Comparison of ENCODE assay signal across 1 cellular context in the genomic region with DNA sequence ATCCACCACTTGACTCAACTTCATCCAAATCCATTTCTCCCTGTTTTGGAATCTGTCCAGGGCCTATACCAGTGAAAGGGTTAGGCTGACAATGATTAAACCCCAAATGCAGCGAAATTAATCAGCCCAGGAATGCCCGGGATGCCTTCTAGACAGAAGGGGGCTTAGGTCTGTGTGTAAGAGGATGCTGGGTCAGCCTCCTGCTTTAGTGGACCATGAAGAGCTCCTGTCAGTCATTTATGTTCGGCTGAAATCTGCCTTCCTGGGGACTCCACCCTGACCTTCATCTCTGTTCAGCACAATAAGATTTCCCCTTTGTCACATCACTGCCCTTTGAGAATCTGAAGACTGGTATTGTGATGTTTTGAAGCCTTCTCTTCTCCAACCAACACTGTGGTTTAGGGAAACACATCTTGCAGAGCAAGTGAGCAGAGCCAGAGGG.
TF ChIP-seq lines count a peak whose summit lies in the region.

No MANE protein-coding gene starts in this region.

TF ChIP-seq in IMR-90, 13 proteins besides CTCF, POLR2A, EP300 and RAD21 (continued from another document):
- TF ChIP-seq MAZ (IDR thresholded peaks at IDR 0.05; ENCODE audit: borderline replicate concordance, low read depth, low read length) (no peak), CHD1 (IDR thresholded peaks at IDR 0.05; ENCODE audit: low read depth, low read length) (no peak), NFE2L2 (IDR thresholded peaks at IDR 0.05; ENCODE audit: low read depth, low read length) (no peak), MXI1 (IDR thresholded peaks at IDR 0.05; ENCODE audit: borderline replicate concordance, low read depth, low read length) (no peak), RCOR1 (IDR thresholded peaks at IDR 0.05; ENCODE audit: insufficient replicate concordance, low read length) (no peak)
- TF ChIP-seq, protein P1, sequence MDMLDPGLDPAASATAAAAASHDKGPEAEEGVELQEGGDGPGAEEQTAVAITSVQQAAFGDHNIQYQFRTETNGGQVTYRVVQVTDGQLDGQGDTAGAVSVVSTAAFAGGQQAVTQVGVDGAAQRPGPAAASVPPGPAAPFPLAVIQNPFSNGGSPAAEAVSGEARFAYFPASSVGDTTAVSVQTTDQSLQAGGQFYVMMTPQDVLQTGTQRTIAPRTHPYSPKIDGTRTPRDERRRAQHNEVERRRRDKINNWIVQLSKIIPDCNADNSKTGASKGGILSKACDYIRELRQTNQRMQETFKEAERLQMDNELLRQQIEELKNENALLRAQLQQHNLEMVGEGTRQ (IDR thresholded peaks at IDR 0.05; ENCODE audit: low read depth, low read length) = no peak
